Comparison of ENCODE assay signal across 15 cellular contexts in the genomic region with DNA sequence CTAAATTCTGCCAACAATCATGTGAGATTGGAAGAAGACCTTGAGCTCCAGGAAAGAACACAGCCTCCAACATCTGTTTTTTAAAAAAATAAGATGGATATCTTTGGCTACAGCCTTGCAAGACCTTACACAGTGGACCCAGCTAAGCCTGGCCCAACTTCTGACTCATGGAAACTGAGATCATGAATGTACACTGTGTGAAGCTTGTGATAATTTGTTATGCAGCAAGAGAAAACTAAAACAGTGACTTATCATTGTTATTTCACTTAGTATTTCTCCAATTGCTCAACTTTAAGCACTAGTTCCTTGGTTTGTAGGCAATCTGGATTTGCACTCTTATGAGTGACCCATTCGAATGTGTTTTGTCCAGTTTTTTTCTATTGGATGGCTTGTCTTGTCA.
A peak's percentile ranks its signal among the peaks of the same experiment; 100 is the strongest.
DNase-seq lines count a peak whose midpoint lies in the region; ATAC-seq lines count a peak whose summit lies in the region.
"Had no signal": no experiment of that assay in that cellular context is flagged by ENCODE, and none has a peak within 500 bp of the region (broad histone marks: within the 10 kb centered on the region; RNA-seq: fewer than 3 reads in every experiment).

No MANE protein-coding gene starts in this region.

- H3K9me3 Mint-ChIP-seq in activated naive CD8-positive, alpha-beta T cell (ENCODE audit: low read depth), result no peaks in the 10 kb centered on the region
- H3K9me3 Mint-ChIP-seq: activated CD4-positive, alpha-beta T cell treated with anti-CD3 and anti-CD28 coated beads, Interleukin-2, amount 10 ng/mL, durations not matched to agents 7 days and 5 days; CD8-positive, alpha-beta memory T cell; H9; immature natural killer cell had no signal

- H3K4me3 Mint-ChIP-seq in activated naive CD8-positive, alpha-beta T cell, result no peak overlapping the region
- H3K4me3 Mint-ChIP-seq: activated CD4-positive, alpha-beta T cell treated with anti-CD3 and anti-CD28 coated beads, Interleukin-2, amount 10 ng/mL, durations not matched to agents 7 days and 5 days; CD8-positive, alpha-beta memory T cell; H9; immature natural killer cell had no signal

- no peaks in the 10 kb centered on the region for H3K27me3 Mint-ChIP-seq in activated naive CD8-positive, alpha-beta T cell
- H3K27me3 Mint-ChIP-seq: activated CD4-positive, alpha-beta T cell treated with anti-CD3 and anti-CD28 coated beads, Interleukin-2, amount 10 ng/mL, durations not matched to agents 7 days and 5 days; CD8-positive, alpha-beta memory T cell had no signal

- peaks cover 13% of the 10 kb centered on the region for H3K36me3 Mint-ChIP-seq in activated naive CD8-positive, alpha-beta T cell

- peak; percentile 14 for DNase-seq in stimulated activated CD4-positive, alpha-beta T cell treated with anti-CD3 and anti-CD28 coated beads, Interleukin-15, amount 100 ng/mL, for 24 hours
- no peak for DNase-seq in stimulated activated CD4-positive, alpha-beta T cell treated with anti-CD3 and anti-CD28 coated beads, Interleukin-4, amount 100 ng/mL, for 4 hours
- DNase-seq in fibroblast of the conjunctiva (ENCODE audit: low read depth), result peak; percentile 67
- DNase-seq in NCI-H2029 treated with DMSO at 0.1 percent for 48 hours (lab: John Stamatoyannopoulos, UW), result no peak
- DNase-seq in HPDE6-E6E7 (ENCODE audit: extremely low spot score), result no peak
- DNase-seq in stimulated activated naive CD4-positive, alpha-beta T cell treated with Interleukin-2 at 50 U/mL for 16 hours (lab: John Stamatoyannopoulos, UW), result no peak
- DNase-seq: activated CD4-positive, alpha-beta T cell treated with anti-CD3 and anti-CD28 coated beads, Interleukin-2, amount 10 ng/mL, durations not matched to agents 7 days and 5 days; anterior cingulate cortex; CD8-positive, alpha-beta memory T cell; H9; immature natural killer cell; NCI-H1417; right cardiac atrium had no signal

- peaks cover 16% of the 10 kb centered on the region for H3K4me1 Mint-ChIP-seq in activated naive CD8-positive, alpha-beta T cell (ENCODE audit: low read depth)
- H3K4me1 Mint-ChIP-seq: immature natural killer cell had no signal

- ATAC-seq in GM19324 (IDR thresholded peaks at IDR 0.05; ENCODE audit: low FRiP score, unreplicated experiment), result no peak

- H3K27ac Mint-ChIP-seq in activated naive CD8-positive, alpha-beta T cell, result peak overlapping the region; percentile 10
- H3K27ac Mint-ChIP-seq: activated CD4-positive, alpha-beta T cell treated with anti-CD3 and anti-CD28 coated beads, Interleukin-2, amount 10 ng/mL, durations not matched to agents 7 days and 5 days; H9; immature natural killer cell had no signal

Comparison
In these comparisons a context has a peak if more than half of its experiments do, and no peak if none do; other contexts are left out.
1. DNase-seq: peak in stimulated activated CD4-positive, alpha-beta T cell treated with anti-CD3 and anti-CD28 coated beads, Interleukin-15, amount 100 ng/mL, for 24 hours (single experiment) and fibroblast of the conjunctiva (single experiment); none in stimulated activated CD4-positive, alpha-beta T cell treated with anti-CD3 and anti-CD28 coated beads, Interleukin-4, amount 100 ng/mL, for 4 hours (0 of 2), NCI-H2029 treated with DMSO at 0.1 percent for 48 hours (single experiment), HPDE6-E6E7 (single experiment) and stimulated activated naive CD4-positive, alpha-beta T cell treated with Interleukin-2 at 50 U/mL for 16 hours (single experiment).